1 cellular context compared by ENCODE assay signal in genomic region chr1:16516694-16517388, GRCh38. TPM values are rescaled to one million over a fixed set of nuclear protein-coding genes. Genes with fewer than 3 reads are reported as not detected.
"Had no signal": no experiment of that assay in that cellular context is flagged by ENCODE, and none has a peak within 500 bp of the region (broad histone marks: within the 10 kb centered on the region; RNA-seq: fewer than 3 reads in every experiment).

No MANE protein-coding gene starts in this region.

RNA-seq across cellular contexts. Expression of gene RNU1-1, which starts 2.8 kb away (rescaled TPM):
- total RNA-seq: G401 had no signal
